In the genomic region with DNA sequence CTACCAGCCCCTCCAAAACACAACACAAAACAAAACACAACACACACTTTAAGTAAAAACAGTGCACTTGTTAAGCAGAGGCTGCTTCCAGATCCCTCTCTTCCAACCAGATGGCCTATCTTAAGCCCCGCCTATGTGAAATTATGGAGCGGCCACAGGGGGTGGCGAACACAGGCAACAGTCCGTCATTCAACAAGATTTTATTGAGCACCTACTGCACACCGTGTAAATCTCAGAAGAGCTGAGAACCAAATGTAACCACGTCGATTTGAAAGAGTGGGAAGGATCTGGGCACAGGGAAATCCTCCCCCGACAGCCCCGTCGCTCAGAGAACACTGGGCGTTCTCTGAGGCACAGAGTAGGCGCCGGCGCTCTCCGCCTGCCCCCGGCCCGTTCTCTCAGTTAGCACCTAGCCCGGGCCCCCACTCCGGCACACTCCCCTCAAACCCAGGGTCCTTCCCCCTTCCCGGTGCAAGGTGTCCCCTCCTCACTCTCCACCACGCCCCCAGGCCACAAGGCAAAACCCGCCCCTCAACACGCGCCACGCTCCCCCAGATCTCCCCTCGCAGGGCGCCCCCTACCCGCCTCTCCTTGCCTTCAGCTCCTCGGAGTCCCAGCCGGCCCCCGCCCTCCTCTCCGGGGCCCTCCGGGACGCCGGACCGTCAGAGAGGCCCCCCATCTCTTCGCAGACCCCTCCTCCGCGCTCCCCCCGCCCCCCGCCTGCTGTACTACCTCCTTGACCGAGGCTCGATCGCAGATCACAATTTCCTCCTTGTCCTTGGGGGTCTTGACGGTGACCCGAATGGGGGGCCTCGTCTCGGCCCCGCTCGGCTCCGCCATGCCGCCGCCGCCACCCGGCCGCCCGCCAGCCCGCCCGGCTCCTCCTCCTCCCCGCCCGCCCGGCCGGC, we compare ENCODE assay signal across 1 cellular context.
A peak's percentile ranks its signal among the peaks of the same experiment; 100 is the strongest.
TF ChIP-seq lines count a peak whose summit lies in the region.

No MANE protein-coding gene starts in this region.

TF ChIP-seq in WTC11, 78 proteins besides CTCF, POLR2A, EP300 and RAD21:
- no peak for TF ChIP-seq SOX15 (CRISPR knock-in tag; IDR thresholded peaks at IDR 0.05)
- no peak for TF ChIP-seq MXD4 (CRISPR knock-in tag; IDR thresholded peaks at IDR 0.05; ENCODE audit: borderline replicate concordance)
- TF ChIP-seq RORB (CRISPR knock-in tag; IDR thresholded peaks at IDR 0.05): 0 out of 2 replicates have a peak, but pooled peaks have one; percentile 46
- TF ChIP-seq NFE2L1 (CRISPR knock-in tag; IDR thresholded peaks at IDR 0.05): 0 out of 2 replicates have a peak, but pooled peaks have one; percentile 41
- no peak for TF ChIP-seq MYBL2 (CRISPR knock-in tag; IDR thresholded peaks at IDR 0.05)
- TF ChIP-seq ZNF232 (CRISPR knock-in tag; IDR thresholded peaks at IDR 0.05): no peak
- no peak for TF ChIP-seq CREM (CRISPR knock-in tag; IDR thresholded peaks at IDR 0.05)
- TF ChIP-seq, protein P1, sequence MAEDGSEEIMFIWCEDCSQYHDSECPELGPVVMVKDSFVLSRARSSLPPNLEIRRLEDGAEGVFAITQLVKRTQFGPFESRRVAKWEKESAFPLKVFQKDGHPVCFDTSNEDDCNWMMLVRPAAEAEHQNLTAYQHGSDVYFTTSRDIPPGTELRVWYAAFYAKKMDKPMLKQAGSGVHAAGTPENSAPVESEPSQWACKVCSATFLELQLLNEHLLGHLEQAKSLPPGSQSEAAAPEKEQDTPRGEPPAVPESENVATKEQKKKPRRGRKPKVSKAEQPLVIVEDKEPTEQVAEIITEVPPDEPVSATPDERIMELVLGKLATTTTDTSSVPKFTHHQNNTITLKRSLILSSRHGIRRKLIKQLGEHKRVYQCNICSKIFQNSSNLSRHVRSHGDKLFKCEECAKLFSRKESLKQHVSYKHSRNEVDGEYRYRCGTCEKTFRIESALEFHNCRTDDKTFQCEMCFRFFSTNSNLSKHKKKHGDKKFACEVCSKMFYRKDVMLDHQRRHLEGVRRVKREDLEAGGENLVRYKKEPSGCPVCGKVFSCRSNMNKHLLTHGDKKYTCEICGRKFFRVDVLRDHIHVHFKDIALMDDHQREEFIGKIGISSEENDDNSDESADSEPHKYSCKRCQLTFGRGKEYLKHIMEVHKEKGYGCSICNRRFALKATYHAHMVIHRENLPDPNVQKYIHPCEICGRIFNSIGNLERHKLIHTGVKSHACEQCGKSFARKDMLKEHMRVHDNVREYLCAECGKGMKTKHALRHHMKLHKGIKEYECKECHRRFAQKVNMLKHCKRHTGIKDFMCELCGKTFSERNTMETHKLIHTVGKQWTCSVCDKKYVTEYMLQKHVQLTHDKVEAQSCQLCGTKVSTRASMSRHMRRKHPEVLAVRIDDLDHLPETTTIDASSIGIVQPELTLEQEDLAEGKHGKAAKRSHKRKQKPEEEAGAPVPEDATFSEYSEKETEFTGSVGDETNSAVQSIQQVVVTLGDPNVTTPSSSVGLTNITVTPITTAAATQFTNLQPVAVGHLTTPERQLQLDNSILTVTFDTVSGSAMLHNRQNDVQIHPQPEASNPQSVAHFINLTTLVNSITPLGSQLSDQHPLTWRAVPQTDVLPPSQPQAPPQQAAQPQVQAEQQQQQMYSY (CRISPR knock-in tag; IDR thresholded peaks at IDR 0.05): no peak
- TF ChIP-seq, protein P2, sequence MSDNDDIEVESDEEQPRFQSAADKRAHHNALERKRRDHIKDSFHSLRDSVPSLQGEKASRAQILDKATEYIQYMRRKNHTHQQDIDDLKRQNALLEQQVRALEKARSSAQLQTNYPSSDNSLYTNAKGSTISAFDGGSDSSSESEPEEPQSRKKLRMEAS (CRISPR knock-in tag; IDR thresholded peaks at IDR 0.05): peak; percentile 57; the same call in 1 of the 2 replicates
- TF ChIP-seq, protein P3, sequence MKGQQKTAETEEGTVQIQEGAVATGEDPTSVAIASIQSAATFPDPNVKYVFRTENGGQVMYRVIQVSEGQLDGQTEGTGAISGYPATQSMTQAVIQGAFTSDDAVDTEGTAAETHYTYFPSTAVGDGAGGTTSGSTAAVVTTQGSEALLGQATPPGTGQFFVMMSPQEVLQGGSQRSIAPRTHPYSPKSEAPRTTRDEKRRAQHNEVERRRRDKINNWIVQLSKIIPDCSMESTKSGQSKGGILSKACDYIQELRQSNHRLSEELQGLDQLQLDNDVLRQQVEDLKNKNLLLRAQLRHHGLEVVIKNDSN (CRISPR knock-in tag; IDR thresholded peaks at IDR 0.05): no peak; the same call in 1 of the 2 replicates
- TF ChIP-seq, protein P4, sequence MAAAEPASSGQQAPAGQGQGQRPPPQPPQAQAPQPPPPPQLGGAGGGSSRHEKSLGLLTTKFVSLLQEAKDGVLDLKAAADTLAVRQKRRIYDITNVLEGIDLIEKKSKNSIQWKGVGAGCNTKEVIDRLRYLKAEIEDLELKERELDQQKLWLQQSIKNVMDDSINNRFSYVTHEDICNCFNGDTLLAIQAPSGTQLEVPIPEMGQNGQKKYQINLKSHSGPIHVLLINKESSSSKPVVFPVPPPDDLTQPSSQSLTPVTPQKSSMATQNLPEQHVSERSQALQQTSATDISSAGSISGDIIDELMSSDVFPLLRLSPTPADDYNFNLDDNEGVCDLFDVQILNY (CRISPR knock-in tag; IDR thresholded peaks at IDR 0.05): no peak
- TF ChIP-seq, protein P5, sequence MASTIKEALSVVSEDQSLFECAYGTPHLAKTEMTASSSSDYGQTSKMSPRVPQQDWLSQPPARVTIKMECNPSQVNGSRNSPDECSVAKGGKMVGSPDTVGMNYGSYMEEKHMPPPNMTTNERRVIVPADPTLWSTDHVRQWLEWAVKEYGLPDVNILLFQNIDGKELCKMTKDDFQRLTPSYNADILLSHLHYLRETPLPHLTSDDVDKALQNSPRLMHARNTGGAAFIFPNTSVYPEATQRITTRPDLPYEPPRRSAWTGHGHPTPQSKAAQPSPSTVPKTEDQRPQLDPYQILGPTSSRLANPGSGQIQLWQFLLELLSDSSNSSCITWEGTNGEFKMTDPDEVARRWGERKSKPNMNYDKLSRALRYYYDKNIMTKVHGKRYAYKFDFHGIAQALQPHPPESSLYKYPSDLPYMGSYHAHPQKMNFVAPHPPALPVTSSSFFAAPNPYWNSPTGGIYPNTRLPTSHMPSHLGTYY (CRISPR knock-in tag; IDR thresholded peaks at IDR 0.05): no peak
- TF ChIP-seq ARID4B (CRISPR knock-in tag; IDR thresholded peaks at IDR 0.05; ENCODE audit: borderline replicate concordance): peak; percentile 43; the same call in 1 of the 2 replicates
- TF ChIP-seq NR1H2 (CRISPR knock-in tag; IDR thresholded peaks at IDR 0.05): no peak
- peak; percentile 16; the same call in 1 of the 2 replicates for TF ChIP-seq USF2 (CRISPR knock-in tag; IDR thresholded peaks at IDR 0.05)
